8 cellular contexts compared by ENCODE assay signal in the genomic region with DNA sequence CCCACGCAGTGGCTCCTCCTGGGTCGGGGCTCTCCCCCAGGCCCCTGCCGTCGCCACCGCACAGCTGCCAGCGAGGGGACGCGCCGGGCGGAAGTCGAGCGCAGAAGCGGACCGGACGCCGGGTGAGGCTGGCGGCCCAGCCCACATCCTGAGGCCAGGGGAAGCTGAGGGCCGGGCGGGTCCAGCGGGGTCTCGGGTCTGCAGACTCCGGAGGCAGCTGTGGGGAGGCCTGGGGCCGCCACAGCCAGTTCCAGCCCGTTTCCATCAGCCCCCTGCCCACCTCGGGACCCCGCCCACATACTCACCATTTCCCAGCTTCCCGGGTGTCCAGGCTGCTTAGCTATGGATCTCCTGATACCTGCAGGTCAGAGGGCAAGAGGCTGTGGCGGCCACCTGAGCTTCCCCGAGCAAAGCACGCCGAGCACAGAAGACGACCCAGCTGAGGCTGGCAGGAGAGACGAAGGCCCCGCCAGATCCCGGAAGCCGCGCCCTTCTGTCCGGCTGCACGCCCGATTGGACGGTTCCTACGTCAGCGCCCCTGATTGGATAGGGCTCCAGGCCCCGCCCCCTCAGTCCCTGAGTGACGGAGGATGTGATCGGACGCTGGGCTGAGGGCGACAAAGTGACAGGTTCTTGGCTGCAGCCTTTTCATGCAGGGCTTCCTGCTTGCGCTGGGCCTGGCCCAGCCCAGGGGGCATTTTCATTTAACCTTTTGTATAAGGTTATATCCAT. TPM values are rescaled to one million over a fixed set of nuclear protein-coding genes. Genes with fewer than 3 reads are reported as not detected.
DNase-seq lines count a peak whose midpoint lies in the region; ATAC-seq, FAIRE-seq and TF ChIP-seq lines count a peak whose summit lies in the region.

No MANE protein-coding gene starts in this region.

- 0 to 1% methylated on average over 14 to 49 of the region's 49 CpGs for WGBS in body of pancreas, 2 donors
- WGBS in iPS DF 6.9 (ENCODE audit: insufficient coverage, insufficient read length), result no CpG with 5 or more reads among the region's 49 CpGs

- no peaks in the 10 kb centered on the region for H3K36me3 ChIP-seq in body of pancreas (replicated peaks in 1 of 2; ENCODE audit: insufficient read depth in 1 of 2, low read depth in 2 of 2)
- no peaks in the 10 kb centered on the region for H3K36me3 ChIP-seq in iPS DF 6.9 (ENCODE audit: control insufficient read depth, insufficient read depth, low read length)
- peaks cover 0 to 8% of the 10 kb centered on the region in 2 donors for H3K36me3 ChIP-seq in gastrocnemius medialis

- peak overlapping the region; percentile 57 to 93 (median 84) for H3K27ac ChIP-seq in body of pancreas
- no peak overlapping the region for H3K27ac ChIP-seq in iPS DF 6.9 (ENCODE audit: low read length)
- H3K27ac ChIP-seq in gastrocnemius medialis, result peak overlapping the region; percentile 77 to 89 (median 85)

- H3K4me3 ChIP-seq in body of pancreas (peak overlapping the region; percentile 94 to 96), iPS DF 6.9 (ENCODE audit: low read length) (peak overlapping the region; percentile 72), gastrocnemius medialis (peak overlapping the region; percentile 73 to 98 (median 88))

- TF ChIP-seq POLR2A in GM18526 (IDR thresholded peaks at IDR 0.05; ENCODE audit: extremely low read depth, insufficient read length) (peak; percentile 83), body of pancreas (IDR thresholded peaks at IDR 0.05) (peak; percentile 72 to 94 (median 92)), gastrocnemius medialis (IDR thresholded peaks at IDR 0.05) (peak; percentile 68 to 71)

- TF ChIP-seq CTCF in body of pancreas (IDR thresholded peaks at IDR 0.05) (no peak), gastrocnemius medialis (IDR thresholded peaks at IDR 0.05 in 4 of 5, conservative IDR thresholded peaks at IDR 0.05 in 1 of 5) (no peak)

- H3K27me3 ChIP-seq in body of pancreas, result no peaks in the 10 kb centered on the region
- no peaks in the 10 kb centered on the region for H3K27me3 ChIP-seq in iPS DF 6.9 (ENCODE audit: control insufficient read depth, insufficient read depth, low read length)
- H3K27me3 ChIP-seq in gastrocnemius medialis, result no peaks in the 10 kb centered on the region

- H3K9me3 ChIP-seq in body of pancreas (no peaks in the 10 kb centered on the region), iPS DF 6.9 (ENCODE audit: control insufficient read depth, insufficient read depth, low read length) (no peaks in the 10 kb centered on the region), gastrocnemius medialis (no peaks in the 10 kb centered on the region)

- intact Hi-C loops in body of pancreas (cut with DNase I) (no loop called here), gastrocnemius medialis (cut with DNase I; ENCODE audit: low total_unique reads) (loop anchor here (2.0 to 5.0 kb wide), 3 partner anchors 43 to 122 kb away; a partner anchor contains a TSS)

- H3K4me1 ChIP-seq in body of pancreas (peaks cover 20% of the 10 kb centered on the region), iPS DF 6.9 (ENCODE audit: control insufficient read depth, insufficient read depth, low read length) (no peaks in the 10 kb centered on the region), gastrocnemius medialis (peaks cover 16 to 18% of the 10 kb centered on the region in 2 donors)

- FAIRE-seq in TTC549 (lab: Jason Lieb, UNC), result peak; percentile 96

- in situ Hi-C loops in gastrocnemius medialis (cut with MboI; ENCODE audit: low sequenced_read_pairs in 4 of 4), result no loop called here

- DNase-seq in A172 (ENCODE audit: low spot score) (peak; percentile 97), NCI-H2107 (lab: John Stamatoyannopoulos, UW) (peak; percentile 97), body of pancreas (peak; percentile 99), iPS DF 6.9 (ENCODE audit: low read depth, low spot score) (peak; percentile 87), gastrocnemius medialis (peak; percentile 96 to 97)

- ATAC-seq in HG03064 (IDR thresholded peaks at IDR 0.05; ENCODE audit: low read depth, unreplicated experiment), result peak; percentile 85
- peak; percentile 100 for ATAC-seq in body of pancreas
- ATAC-seq in gastrocnemius medialis, result peak; percentile 99 to 100

RNA-seq across cellular contexts. Expression of a gene that starts 38.7 kb away (rescaled TPM):
- total RNA-seq in A172 (2014; rRNA removed; shearing (Covaris generic)), result 67.1 and 69.2 TPM in 2 replicates
- 10 to 100 TPM; 20.8 to 32.4 TPM for total RNA-seq in body of pancreas
- total RNA-seq in gastrocnemius medialis, result 10 to 100 TPM in 1 of 4 donors, 1 to 10 TPM in 3; 5.4 to 10.3 (median 7.1) TPM

RNA-seq across cellular contexts. Expression of a gene that starts 45.3 kb away (rescaled TPM):
- not detected in 2 replicates for total RNA-seq in A172 (2014; rRNA removed; shearing (Covaris generic))
- total RNA-seq in body of pancreas, result not detected
- total RNA-seq in gastrocnemius medialis, result not detected
